21 cellular contexts compared by ENCODE assay signal in genomic region chr5:68419101-68419636, GRCh38.
DNase-seq lines count a peak whose midpoint lies in the region; TF ChIP-seq lines count a peak whose summit lies in the region.
"Had no signal": no experiment of that assay in that cellular context is flagged by ENCODE, and none has a peak within 500 bp of the region (broad histone marks: within the 10 kb centered on the region; RNA-seq: fewer than 3 reads in every experiment).

No MANE protein-coding gene starts in this region.

- intact Hi-C loops in esophagus squamous epithelium (cut with DNase I): no loop called here
- intact Hi-C loops in ovary (cut with DNase I): no loop called here

- DNase-seq in NCI-H82 (lab: John Stamatoyannopoulos, UW) (peak; percentile 31), NCI-H82 treated with DMSO at 0.1 percent for 48 hours (lab: John Stamatoyannopoulos, UW; ENCODE audit: unreplicated experiment) (no peak), esophagus squamous epithelium (lab: John Stamatoyannopoulos, UW) (no peak), ovary (no peak), GM19238 (ENCODE audit: insufficient read length, low spot score) (no peak), A172 (ENCODE audit: low spot score) (no peak), dedifferentiated amniotic fluid mesenchymal stem cell (ENCODE audit: extremely low spot score) (no peak), brain microvascular endothelial cell (no peak)
- DNase-seq: activated CD4-positive, alpha-beta T cell treated with anti-CD3 and anti-CD28 coated beads for 1 hour; activated CD8-positive, alpha-beta memory T cell treated with anti-CD3 and anti-CD28 coated beads, Interleukin-2, amount 10 ng/mL, durations not matched to agents 7 days and 5 days; activated effector memory CD4-positive, alpha-beta T cell treated with Interleukin-2 at 50 U/mL for 16 hours; amniotic stem cell; cerebellar nuclear complex; left cardiac atrium; NCI-H1930; NCI-H446 treated with DMSO at 0.1 percent for 48 hours; stimulated activated CD4-positive, alpha-beta T cell treated with anti-CD3 and anti-CD28 coated beads, Interleukin-4, amount 100 ng/mL, for 4 hours; stimulated activated CD8-positive, alpha-beta memory T cell treated with anti-CD3 and anti-CD28 coated beads, Interleukin-4, amount 100 ng/mL, for 48 hours had no signal

- no peaks in the 10 kb centered on the region for H3K27me3 ChIP-seq in esophagus squamous epithelium
- no peaks in the 10 kb centered on the region for H3K27me3 ChIP-seq in ovary
- H3K27me3 ChIP-seq in brain microvascular endothelial cell (replicated peaks): no peaks in the 10 kb centered on the region
- H3K27me3 ChIP-seq: SJCRH30 had no signal

- TF ChIP-seq POLR2A in esophagus squamous epithelium (IDR thresholded peaks at IDR 0.05) (no peak), ovary (IDR thresholded peaks at IDR 0.05) (no peak)

- in situ Hi-C loops in brain microvascular endothelial cell (cut with HindIII; ENCODE audit: low pct_ligation_motif_present, low sequenced_read_pairs): no loop called here

- H3K4me3 ChIP-seq in esophagus squamous epithelium: no peak overlapping the region
- no peak overlapping the region for H3K4me3 ChIP-seq in ovary
- H3K4me3 ChIP-seq in brain microvascular endothelial cell (ENCODE audit: low read depth, low read length): no peak overlapping the region
- H3K4me3 ChIP-seq: SJCRH30, skin epidermis, thoracic aorta had no signal

- H3K27ac ChIP-seq in esophagus squamous epithelium (peak overlapping the region in 3 of 4 donors; percentile 36 to 52 (median 51)), ovary (peak overlapping the region; percentile 2 to 51), brain microvascular endothelial cell (no peak overlapping the region)
- H3K27ac ChIP-seq: skin epidermis had no signal

- H3K9me3 ChIP-seq in esophagus squamous epithelium (no peaks in the 10 kb centered on the region), ovary (no peaks in the 10 kb centered on the region)
- H3K9me3 ChIP-seq: SJCRH30, thoracic aorta had no signal

- peaks cover 0 to 50% (median 34%) of the 10 kb centered on the region in 3 donors for H3K4me1 ChIP-seq in esophagus squamous epithelium
- H3K4me1 ChIP-seq in ovary (ENCODE audit: insufficient read depth): peaks cover 16% of the 10 kb centered on the region

- TF ChIP-seq CTCF in esophagus squamous epithelium (IDR thresholded peaks at IDR 0.05) (no peak), ovary (IDR thresholded peaks at IDR 0.05) (no peak), brain microvascular endothelial cell (IDR thresholded peaks at IDR 0.05; ENCODE audit: low read depth, low read length, missing control alignments) (no peak)

- TF ChIP-seq EP300 in ovary (IDR thresholded peaks at IDR 0.05): no peak

- 78 to 85% methylated on average over 4 of the region's 4 CpGs for WGBS in esophagus squamous epithelium, 2 donors
- WGBS in ovary, 3 donors: 77 to 84% (median 82%) methylated on average over 4 of the region's 4 CpGs

- no peaks in the 10 kb centered on the region for H3K36me3 ChIP-seq in esophagus squamous epithelium
- no peaks in the 10 kb centered on the region for H3K36me3 ChIP-seq in ovary
- H3K36me3 ChIP-seq in brain microvascular endothelial cell (replicated peaks): no peaks in the 10 kb centered on the region
- H3K36me3 ChIP-seq: SJCRH30, thoracic aorta had no signal
